20 cellular contexts compared by ENCODE assay signal in genomic region chr13:80215368-80215767, GRCh38.
DNase-seq lines count a peak whose midpoint lies in the region; ATAC-seq and TF ChIP-seq lines count a peak whose summit lies in the region.
"Had no signal": no experiment of that assay in that cellular context is flagged by ENCODE, and none has a peak within 500 bp of the region (broad histone marks: within the 10 kb centered on the region; RNA-seq: fewer than 3 reads in every experiment).

No MANE protein-coding gene starts in this region.

- ATAC-seq in WTC11 (no peak), GM21825 (IDR thresholded peaks at IDR 0.05; ENCODE audit: unreplicated experiment) (no peak), GM19324 (IDR thresholded peaks at IDR 0.05; ENCODE audit: low FRiP score, unreplicated experiment) (no peak)
- ATAC-seq: gastrocnemius medialis had no signal

- H3K4me3 ChIP-seq in AG10803 (ENCODE audit: low read length), result no peak overlapping the region
- H3K4me3 ChIP-seq in fibroblast of lung (replicated peaks in 1 of 4; ENCODE audit: control extremely low read depth in 1 of 4, insufficient read depth in 1 of 4, low read depth in 3 of 4, low read length in 4 of 4), result no peak overlapping the region
- no peak overlapping the region for H3K4me3 ChIP-seq in trophoblast cell (ENCODE audit: low read depth, low read length)
- H3K4me3 ChIP-seq: colonic mucosa, gastrocnemius medialis, vagina had no signal

- H3K4me2 ChIP-seq in fibroblast of lung (ENCODE audit: extremely low read depth, insufficient read depth, low read length) (no peak overlapping the region), trophoblast cell (ENCODE audit: low read length) (no peak overlapping the region)

- H3K36me3 Mint-ChIP-seq in WTC11, result no peaks in the 10 kb centered on the region

- H3K18ac ChIP-seq in trophoblast cell (ENCODE audit: low read length), result no peak overlapping the region

- TF ChIP-seq CTCF in AG10803 (conservative IDR thresholded peaks at IDR 0.05; ENCODE audit: low read length), result no peak
- TF ChIP-seq CTCF in WTC11 (IDR thresholded peaks at IDR 0.05), result no peak
- no peak for TF ChIP-seq CTCF in fibroblast of lung (conservative IDR thresholded peaks at IDR 0.05 in 1 of 2, IDR thresholded peaks at IDR 0.05 in 1 of 2; ENCODE audit: low read depth in 1 of 2, low read length in 2 of 2)

- no peak overlapping the region for H2BK5ac ChIP-seq in trophoblast cell (ENCODE audit: low read depth, low read length, poor library complexity)

- peak overlapping the region; percentile 98; the same call in 1 of the 2 replicates for H3K27ac Mint-ChIP-seq in WTC11

- H4K12ac ChIP-seq in trophoblast cell (ENCODE audit: low read depth, low read length), result no peak overlapping the region

- no peak overlapping the region for H3K23ac ChIP-seq in trophoblast cell (ENCODE audit: low read length)

- no peak overlapping the region for H4K91ac ChIP-seq in trophoblast cell (ENCODE audit: low read depth, low read length)

- no CpG with 5 or more reads among the region's 3 CpGs for WGBS in trophoblast cell (ENCODE audit: extremely low coverage, insufficient coverage, insufficient read length)

- no peaks in the 10 kb centered on the region for H3K27me3 ChIP-seq in fibroblast of lung (ENCODE audit: control insufficient read depth, insufficient read depth, low read length)
- no peaks in the 10 kb centered on the region for H3K27me3 ChIP-seq in trophoblast cell (ENCODE audit: insufficient read depth, low read length)
- H3K27me3 ChIP-seq: colonic mucosa, gastrocnemius medialis, vagina had no signal

- no peak overlapping the region for H3K4ac ChIP-seq in trophoblast cell (ENCODE audit: low read depth, low read length)

- no peak overlapping the region for H4K8ac ChIP-seq in trophoblast cell (ENCODE audit: low read depth, low read length)

- H3K79me2 ChIP-seq in fibroblast of lung (ENCODE audit: control insufficient read depth, insufficient read depth, low read length), result no peaks in the 10 kb centered on the region
- H3K79me2 ChIP-seq in trophoblast cell (ENCODE audit: control insufficient read depth, insufficient read depth, low read length, poor library complexity), result no peaks in the 10 kb centered on the region

- H3K14ac ChIP-seq in trophoblast cell (ENCODE audit: low read length), result no peak overlapping the region

- H2AK5ac ChIP-seq in trophoblast cell (ENCODE audit: low read length), result no peak overlapping the region

- H2BK12ac ChIP-seq in trophoblast cell (ENCODE audit: low read length), result no peak overlapping the region

- no peaks in the 10 kb centered on the region for H3K27me3 Mint-ChIP-seq in WTC11 (ENCODE audit: low read depth)

- POLR2A ChIA-PET in WTC11 (lab: Charles Lee), result no interaction called here

- H3K4me1 Mint-ChIP-seq in WTC11, result peaks cover 40% of the 10 kb centered on the region

- H3K4me1 ChIP-seq in fibroblast of lung (ENCODE audit: control insufficient read depth, extremely low read depth, insufficient read depth, low read length) (no peaks in the 10 kb centered on the region), trophoblast cell (ENCODE audit: control insufficient read depth in 1 of 2, insufficient read depth in 2 of 2, low read length in 2 of 2) (peaks cover 6 to 8% of the 10 kb centered on the region in 2 experiments)
- H3K4me1 ChIP-seq: colonic mucosa, gastrocnemius medialis, vagina had no signal

- peaks cover 8% of the 10 kb centered on the region for H3K9me3 Mint-ChIP-seq in WTC11

- H3K9ac ChIP-seq in fibroblast of lung (ENCODE audit: insufficient read depth, low read length), result no peak overlapping the region
- no peak overlapping the region for H3K9ac ChIP-seq in trophoblast cell (ENCODE audit: low read length)

- no peak overlapping the region for H2AFZ ChIP-seq in fibroblast of lung (ENCODE audit: low read length)
- H2AFZ ChIP-seq in trophoblast cell (ENCODE audit: insufficient read depth, low read length, poor library complexity), result no peak overlapping the region

- peak; percentile 68 for DNase-seq in AG10803 (ENCODE audit: low read depth)
- DNase-seq in WTC11 (ENCODE audit: low spot score), result no peak
- DNase-seq in fibroblast of lung (ENCODE audit: low read depth in 2 of 2), result peak; percentile 39 to 82
- peak; percentile 2 to 63 for DNase-seq in trophoblast cell
- DNase-seq in NCI-H510A (lab: John Stamatoyannopoulos, UW), result no peak
- no peak for DNase-seq in activated effector memory CD4-positive, alpha-beta T cell treated with anti-CD3 and anti-CD28 coated beads, Interleukin-2, amount 50 U/mL, for 16 hours
- DNase-seq: activated CD4-positive, alpha-beta T cell treated with anti-CD3 and anti-CD28 coated beads, Interleukin-2, amount 50 U/mL, for 1 hour; activated CD8-positive, alpha-beta memory T cell treated with anti-CD3 and anti-CD28 coated beads, Interleukin-2, amount 50 U/mL, for 48 hours; AML-193; colonic mucosa; COR-L47; DND-41; gastrocnemius medialis; NCI-H2029; NCI-H524; stimulated activated CD4-positive, alpha-beta T cell treated with anti-CD3 and anti-CD28 coated beads, Interleukin-4, amount 100 ng/mL, for 4 hours; T-helper 1 cell had no signal

- H3K4me3 Mint-ChIP-seq in WTC11, result no peak overlapping the region

- H3K9me3 ChIP-seq in fibroblast of lung (ENCODE audit: control insufficient read depth, insufficient read depth, low read depth, low read length) (no peaks in the 10 kb centered on the region), trophoblast cell (ENCODE audit: insufficient read depth, low read depth, low read length) (no peaks in the 10 kb centered on the region)
- H3K9me3 ChIP-seq: colonic mucosa, gastrocnemius medialis, vagina had no signal

- peaks cover 14% of the 10 kb centered on the region for H3K79me1 ChIP-seq in trophoblast cell (ENCODE audit: low read length)

- no peaks in the 10 kb centered on the region for H4K20me1 ChIP-seq in fibroblast of lung (ENCODE audit: control insufficient read depth, extremely low read depth, insufficient read depth, low read length)

- H3K27ac ChIP-seq in fibroblast of lung (ENCODE audit: insufficient read depth, low read length) (no peak overlapping the region), trophoblast cell (ENCODE audit: low read depth, low read length) (no peak overlapping the region)
- H3K27ac ChIP-seq: colonic mucosa, gastrocnemius medialis, vagina had no signal

- CTCF ChIA-PET in WTC11 (lab: Charles Lee), result no interaction called here

- H2BK120ac ChIP-seq in trophoblast cell (ENCODE audit: insufficient read depth, low read length, poor library complexity), result no peak overlapping the region

- no peaks in the 10 kb centered on the region for H3K36me3 ChIP-seq in fibroblast of lung (ENCODE audit: control insufficient read depth, insufficient read depth, low read length)
- H3K36me3 ChIP-seq in trophoblast cell (ENCODE audit: control insufficient read depth in 1 of 2, insufficient read depth in 2 of 2, low read length in 2 of 2), result no peaks in the 10 kb centered on the region
- H3K36me3 ChIP-seq: colonic mucosa, gastrocnemius medialis, vagina had no signal

TF ChIP-seq in WTC11, 78 proteins besides CTCF, POLR2A, EP300 and RAD21 (continues in another document):
- TF ChIP-seq CREB1 (CRISPR knock-in tag; IDR thresholded peaks at IDR 0.05), result no peak
- TF ChIP-seq FOXJ3 (CRISPR knock-in tag; IDR thresholded peaks at IDR 0.05; ENCODE audit: borderline replicate concordance), result no peak
- TF ChIP-seq ZNF232 (CRISPR knock-in tag; IDR thresholded peaks at IDR 0.05), result no peak
- no peak for TF ChIP-seq GRHL2 (CRISPR knock-in tag; IDR thresholded peaks at IDR 0.05; ENCODE audit: insufficient replicate concordance, severe bottlenecking)
- no peak for TF ChIP-seq PRRX2 (CRISPR knock-in tag; IDR thresholded peaks at IDR 0.05)
- no peak for TF ChIP-seq HMGXB4 (CRISPR knock-in tag; IDR thresholded peaks at IDR 0.05)
- TF ChIP-seq FOXP1 (CRISPR knock-in tag; IDR thresholded peaks at IDR 0.05; ENCODE audit: borderline replicate concordance), result no peak
- no peak for TF ChIP-seq FOXP4 (CRISPR knock-in tag; IDR thresholded peaks at IDR 0.05)
- no peak for TF ChIP-seq ZNF671 (CRISPR knock-in tag; IDR thresholded peaks at IDR 0.05)
- TF ChIP-seq RORB (CRISPR knock-in tag; IDR thresholded peaks at IDR 0.05), result no peak
- no peak for TF ChIP-seq SOX15 (CRISPR knock-in tag; IDR thresholded peaks at IDR 0.05)

Comparison
In these comparisons a context has a peak if more than half of its experiments do, and no peak if none do; other contexts are left out.
1. DNase-seq: peak in AG10803 (single experiment), fibroblast of lung (2 of 2) and trophoblast cell (2 of 2); none in WTC11 (single experiment), NCI-H510A (single experiment) and activated effector memory CD4-positive, alpha-beta T cell treated with anti-CD3 and anti-CD28 coated beads, Interleukin-2, amount 50 U/mL, for 16 hours (single experiment).